Comparison of ENCODE assay signal across 13 cellular contexts in the genomic region with DNA sequence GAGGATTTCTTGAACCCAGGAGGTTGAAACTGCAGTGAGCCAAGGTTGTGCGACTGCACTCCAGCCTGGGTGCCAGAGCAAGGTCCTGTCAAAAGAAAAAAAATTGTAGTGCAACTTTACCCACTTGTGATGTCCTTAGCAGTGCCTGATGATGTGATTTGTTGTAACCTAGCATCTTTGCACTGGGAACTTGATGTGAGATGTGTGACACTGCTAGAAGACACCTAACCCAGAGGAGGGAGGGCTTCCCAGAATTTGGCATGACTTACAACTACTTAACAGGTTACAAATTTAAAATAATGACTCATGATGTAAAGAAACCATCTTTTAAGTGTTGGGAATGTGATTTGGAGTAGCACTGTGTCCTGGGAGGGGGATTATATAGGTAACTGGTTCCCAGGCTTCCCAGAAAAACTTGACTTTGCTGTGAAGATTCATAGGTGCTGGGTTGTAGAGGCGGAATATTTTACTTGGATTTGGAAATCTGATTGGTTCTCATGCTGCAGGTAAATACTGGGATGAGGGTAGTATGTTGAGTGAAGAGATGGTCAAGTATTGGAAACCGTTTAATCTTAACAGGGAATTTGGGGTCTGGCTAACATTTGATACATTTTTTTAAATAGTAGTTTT. TPM values are rescaled to one million over a fixed set of nuclear protein-coding genes. Genes with fewer than 3 reads are reported as not detected.
A peak's percentile ranks its signal among the peaks of the same experiment; 100 is the strongest.
DNase-seq lines count a peak whose midpoint lies in the region; ATAC-seq and TF ChIP-seq lines count a peak whose summit lies in the region.
"Had no signal": no experiment of that assay in that cellular context is flagged by ENCODE, and none has a peak within 500 bp of the region (broad histone marks: within the 10 kb centered on the region; RNA-seq: fewer than 3 reads in every experiment).

No MANE protein-coding gene starts in this region.

- H3K9me3 Mint-ChIP-seq in activated T-cell treated with anti-CD3 and anti-CD28 coated beads, Interleukin-2, amount 50 U/mL, for 24 hours = no peaks in the 10 kb centered on the region
- H3K9me3 Mint-ChIP-seq in activated T-helper 17 cell treated with anti-CD3 and anti-CD28 coated beads, Interleukin-2, amount 50 U/mL, for 72 hours = no peaks in the 10 kb centered on the region
- H3K9me3 Mint-ChIP-seq in neural crest cell = peaks cover 2% of the 10 kb centered on the region

- peaks cover 93% of the 10 kb centered on the region for H3K36me3 Mint-ChIP-seq in activated T-cell treated with anti-CD3 and anti-CD28 coated beads, Interleukin-2, amount 50 U/mL, for 24 hours (ENCODE audit: low read depth)
- H3K36me3 Mint-ChIP-seq in activated T-helper 17 cell treated with anti-CD3 and anti-CD28 coated beads, Interleukin-2, amount 50 U/mL, for 72 hours (ENCODE audit: low read depth) = peaks cover 87% of the 10 kb centered on the region
- peaks cover 27% of the 10 kb centered on the region for H3K36me3 Mint-ChIP-seq in neural crest cell (ENCODE audit: low read depth)

- H3K27ac Mint-ChIP-seq in activated T-cell treated with anti-CD3 and anti-CD28 coated beads, Interleukin-2, amount 50 U/mL, for 24 hours = peak overlapping the region; percentile 100
- H3K27ac Mint-ChIP-seq in activated T-helper 17 cell treated with anti-CD3 and anti-CD28 coated beads, Interleukin-2, amount 50 U/mL, for 72 hours = peak overlapping the region; percentile 98
- H3K27ac Mint-ChIP-seq in neural crest cell (ENCODE audit: unreplicated experiment) = no peak overlapping the region

- peak overlapping the region; percentile 98 for H3K4me3 Mint-ChIP-seq in activated T-cell treated with anti-CD3 and anti-CD28 coated beads, Interleukin-2, amount 50 U/mL, for 24 hours
- H3K4me3 Mint-ChIP-seq in activated T-helper 17 cell treated with anti-CD3 and anti-CD28 coated beads, Interleukin-2, amount 50 U/mL, for 72 hours = peak overlapping the region; percentile 95
- peak overlapping the region; percentile 70 for H3K4me3 Mint-ChIP-seq in neural crest cell

- intact Hi-C loops in testis (cut with DNase I; ENCODE audit: low total_unique reads) = no loop called here

- H3K27me3 ChIP-seq in testis = no peaks in the 10 kb centered on the region
- H3K27me3 ChIP-seq: breast epithelium, gastroesophageal sphincter had no signal

- TF ChIP-seq CTCF in HFF-Myc (IDR thresholded peaks at IDR 0.05; ENCODE audit: low read depth, low read length, missing control alignments) (no peak), neural crest cell (conservative IDR thresholded peaks at IDR 0.05) (no peak), testis (IDR thresholded peaks at IDR 0.05) (no peak)

- H3K4me3 ChIP-seq in HFF-Myc (replicated peaks; ENCODE audit: low read depth, low read length) = peak overlapping the region; percentile 95; the same call in 1 of the 2 replicates
- no peak overlapping the region for H3K4me3 ChIP-seq in testis
- H3K4me3 ChIP-seq: breast epithelium, gastroesophageal sphincter, mucosa of descending colon had no signal

- H3K27me3 Mint-ChIP-seq in activated T-cell treated with anti-CD3 and anti-CD28 coated beads, Interleukin-2, amount 50 U/mL, for 24 hours = no peaks in the 10 kb centered on the region
- H3K27me3 Mint-ChIP-seq in activated T-helper 17 cell treated with anti-CD3 and anti-CD28 coated beads, Interleukin-2, amount 50 U/mL, for 72 hours = no peaks in the 10 kb centered on the region
- no peaks in the 10 kb centered on the region for H3K27me3 Mint-ChIP-seq in neural crest cell (ENCODE audit: low read depth)

- peaks cover 33% of the 10 kb centered on the region for H3K4me1 Mint-ChIP-seq in activated T-cell treated with anti-CD3 and anti-CD28 coated beads, Interleukin-2, amount 50 U/mL, for 24 hours (ENCODE audit: low read depth)
- peaks cover 24% of the 10 kb centered on the region for H3K4me1 Mint-ChIP-seq in activated T-helper 17 cell treated with anti-CD3 and anti-CD28 coated beads, Interleukin-2, amount 50 U/mL, for 72 hours
- H3K4me1 Mint-ChIP-seq in neural crest cell = peaks cover 46% of the 10 kb centered on the region

- no peak for TF ChIP-seq POLR2A in testis (IDR thresholded peaks at IDR 0.05)

- H3K27ac ChIP-seq in testis = no peak overlapping the region
- H3K27ac ChIP-seq: breast epithelium, gastroesophageal sphincter had no signal

- no peaks in the 10 kb centered on the region for H3K9me3 ChIP-seq in testis
- H3K9me3 ChIP-seq: breast epithelium, gastroesophageal sphincter, mucosa of descending colon had no signal

- no peaks in the 10 kb centered on the region for H3K36me3 ChIP-seq in testis (ENCODE audit: low read depth, missing control alignments)
- H3K36me3 ChIP-seq: breast epithelium had no signal

- 78 to 81% methylated on average over 3 of the region's 3 CpGs for WGBS in testis, 2 donors

- no peak for DNase-seq in activated T-cell treated with anti-CD3 and anti-CD28 coated beads, Interleukin-2, amount 50 U/mL, for 24 hours
- DNase-seq in activated T-cell treated with anti-CD3 and anti-CD28 coated beads, Interleukin-2, amount 50 U/mL, for 1 hour = no peak
- DNase-seq in HFF-Myc (ENCODE audit: extremely low read depth, low read depth) (no peak), neural crest cell (ENCODE audit: low read depth, low spot score) (no peak), DMS114 treated with DMSO at 0.1 percent for 48 hours (lab: John Stamatoyannopoulos, UW; ENCODE audit: unreplicated experiment) (no peak), testis (no peak)
- DNase-seq: activated CD8-positive, alpha-beta memory T cell treated with anti-CD3 and anti-CD28 coated beads, Interleukin-2, amount 50 U/mL, for 48 hours; HCEC 1CT had no signal

- ATAC-seq in activated T-helper 17 cell treated with anti-CD3 and anti-CD28 coated beads, Interleukin-2, amount 50 U/mL, for 72 hours (replicated peaks) = no peak
- no peak for ATAC-seq in GM21529 (IDR thresholded peaks at IDR 0.05; ENCODE audit: unreplicated experiment)
- ATAC-seq: gastroesophageal sphincter, mucosa of descending colon had no signal

- peaks cover 8% of the 10 kb centered on the region for H3K4me1 ChIP-seq in testis

RNA-seq across cellular contexts. Expression of gene EEF1B2, which starts 3.7 kb away (rescaled TPM):
- total RNA-seq in activated T-helper 17 cell treated with anti-CD3 and anti-CD28 coated beads, Interleukin-2, amount 50 U/mL, for 72 hours = 100 to 1,000 TPM; 935 to 972 TPM
- total RNA-seq in neural crest cell (614 and 618 TPM in 2 replicates), testis (100 to 1,000 TPM; 144 to 285 TPM)
- 448 TPM for polyA plus RNA-seq in testis (ENCODE audit: insufficient read depth, low read depth, low replicate concordance)

RNA-seq across cellular contexts. Expression of gene NDUFS1, which starts 4.1 kb away (rescaled TPM):
- 100 to 1,000 TPM in 1 of 2 donors, 10 to 100 TPM in 1; 63.8 to 104 TPM for total RNA-seq in activated T-helper 17 cell treated with anti-CD3 and anti-CD28 coated beads, Interleukin-2, amount 50 U/mL, for 72 hours
- 85.7 and 89.2 TPM in 2 replicates for total RNA-seq in neural crest cell
- total RNA-seq in testis = 10 to 100 TPM; 73.1 to 86.8 TPM
- polyA plus RNA-seq in testis (ENCODE audit: insufficient read depth, low read depth, low replicate concordance) = 75.8 TPM
